25 cellular contexts compared by ENCODE assay signal in the genomic region with DNA sequence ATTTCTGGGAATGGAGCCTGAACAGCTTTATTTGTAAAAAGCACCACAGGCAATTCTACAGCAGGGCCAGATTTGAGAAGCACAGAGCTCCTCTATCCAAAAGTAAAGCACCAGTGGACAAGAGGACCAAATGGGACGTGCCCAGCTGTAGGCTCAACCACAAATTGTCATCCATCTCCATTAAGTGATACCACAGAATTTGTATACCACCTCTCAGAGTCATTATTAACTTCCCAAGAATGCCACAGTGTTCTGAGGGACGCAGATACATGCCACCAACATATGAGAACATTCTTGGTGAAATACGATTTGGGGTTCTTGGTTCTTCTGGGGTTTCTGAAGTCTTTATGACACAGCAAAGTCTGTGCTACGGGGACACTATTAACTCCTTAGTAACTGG.
DNase-seq lines count a peak whose midpoint lies in the region; ATAC-seq, FAIRE-seq and TF ChIP-seq lines count a peak whose summit lies in the region.
"Had no signal": no experiment of that assay in that cellular context is flagged by ENCODE, and none has a peak within 500 bp of the region (broad histone marks: within the 10 kb centered on the region; RNA-seq: fewer than 3 reads in every experiment).

No MANE protein-coding gene starts in this region.

- no peaks in the 10 kb centered on the region for H4K20me1 ChIP-seq in GM23248 (ENCODE audit: insufficient read depth)

- no peak overlapping the region for H3K4me2 ChIP-seq in GM23248 (ENCODE audit: unreplicated experiment)
- H3K4me2 ChIP-seq: A549 had no signal

- peaks cover 4% of the 10 kb centered on the region for H3K9me3 Mint-ChIP-seq in mesothelial cell of epicardium
- H3K9me3 Mint-ChIP-seq in stimulated activated memory B cell treated with anti-CD40 and anti-IgM and Interleukin-4, amounts not matched to agents 10 μg/mL and 1 μg/mL and 100 μg/mL, for 72 hours: no peaks in the 10 kb centered on the region
- H3K9me3 Mint-ChIP-seq: CD8-positive, alpha-beta T cell had no signal

- no peak overlapping the region for H3K4me3 ChIP-seq in GM23248
- H3K4me3 ChIP-seq in small intestine (ENCODE audit: low read depth in 1 of 2, low read length in 2 of 2): no peak overlapping the region
- H3K4me3 ChIP-seq: A549, MG63 had no signal

- H3K9me3 ChIP-seq in GM23248 (ENCODE audit: low read depth) (no peaks in the 10 kb centered on the region), small intestine (ENCODE audit: control insufficient read depth, low read depth) (peaks cover 1% of the 10 kb centered on the region)
- H3K9me3 ChIP-seq: A549, MG63 had no signal

- H3K27ac Mint-ChIP-seq in mesothelial cell of epicardium: peak overlapping the region; percentile 72
- no peak overlapping the region for H3K27ac Mint-ChIP-seq in stimulated activated memory B cell treated with anti-CD40 and anti-IgM and Interleukin-4, amounts not matched to agents 10 μg/mL and 1 μg/mL and 100 μg/mL, for 72 hours
- H3K27ac Mint-ChIP-seq: B cell; CD8-positive, alpha-beta T cell had no signal

- peaks cover 44% of the 10 kb centered on the region for H3K4me1 Mint-ChIP-seq in mesothelial cell of epicardium
- no peaks in the 10 kb centered on the region for H3K4me1 Mint-ChIP-seq in stimulated activated memory B cell treated with anti-CD40 and anti-IgM and Interleukin-4, amounts not matched to agents 10 μg/mL and 1 μg/mL and 100 μg/mL, for 72 hours
- H3K4me1 Mint-ChIP-seq: B cell had no signal

- in situ Hi-C loops in G401 (cut with HindIII; ENCODE audit: low sequenced_read_pairs) (no loop called here), GM23248 (cut with MboI) (no loop called here)

- ATAC-seq in stimulated activated memory B cell treated with anti-CD40 and anti-IgM and Interleukin-4, amounts not matched to agents 10 μg/mL and 1 μg/mL and 100 μg/mL, for 72 hours: peak; percentile 37
- no peak for ATAC-seq in HG02884 (IDR thresholded peaks at IDR 0.05; ENCODE audit: unreplicated experiment)
- ATAC-seq: A549; CD8-positive, alpha-beta T cell; Panc1 had no signal

- H3F3A ChIP-seq in GM23248 (ENCODE audit: insufficient read depth): no peaks in the 10 kb centered on the region

- no peaks in the 10 kb centered on the region for H3K4me1 ChIP-seq in GM23248 (ENCODE audit: insufficient read depth)
- no peaks in the 10 kb centered on the region for H3K4me1 ChIP-seq in small intestine (ENCODE audit: control insufficient read depth in 2 of 2, insufficient read depth in 1 of 2, low read depth in 1 of 2, low read length in 1 of 2)
- H3K4me1 ChIP-seq: A549 had no signal

- no peak for TF ChIP-seq CTCF in mesothelial cell of epicardium (IDR thresholded peaks at IDR 0.05; ENCODE audit: unreplicated experiment)

- no peak for FAIRE-seq in small intestine (lab: Jason Lieb, UNC)
- FAIRE-seq: A549 had no signal

- no peaks in the 10 kb centered on the region for H3K79me2 ChIP-seq in GM23248 (ENCODE audit: insufficient read depth)

- H3K36me3 Mint-ChIP-seq in mesothelial cell of epicardium: peaks cover 4% of the 10 kb centered on the region
- H3K36me3 Mint-ChIP-seq in stimulated activated memory B cell treated with anti-CD40 and anti-IgM and Interleukin-4, amounts not matched to agents 10 μg/mL and 1 μg/mL and 100 μg/mL, for 72 hours: no peaks in the 10 kb centered on the region
- H3K36me3 Mint-ChIP-seq: CD8-positive, alpha-beta T cell had no signal

- no peak overlapping the region for H3K27ac ChIP-seq in GM23248
- no peak overlapping the region for H3K27ac ChIP-seq in small intestine (ENCODE audit: low read depth in 1 of 2, low read length in 1 of 2)
- H3K27ac ChIP-seq: A549, C4-2B had no signal

- H3K9me2 ChIP-seq in GM23248 (ENCODE audit: insufficient read depth): no peaks in the 10 kb centered on the region

- peak; percentile 30 for DNase-seq in G401 (ENCODE audit: low spot score)
- DNase-seq in RPMI7951 (ENCODE audit: low read depth): peak; percentile 23
- no peak for DNase-seq in mesothelial cell of epicardium (ENCODE audit: low spot score in 2 of 2, unreplicated experiment in 2 of 2)
- no peak for DNase-seq in GM23248
- DNase-seq in small intestine: no peak
- DNase-seq: CD8-positive, alpha-beta T cell; DMS 273 treated with DMSO at 0.1 percent for 48 hours; DMS79; EL; GF-D8; GOT3; HCEC 1CT; IMR-90; KG1; MG63; NCI-H2029; NCI-H446; NCI-H526 treated with DMSO at 0.1 percent for 48 hours; SHP77 treated with DMSO at 0.1 percent for 48 hours had no signal

- no peaks in the 10 kb centered on the region for H3K27me3 Mint-ChIP-seq in mesothelial cell of epicardium (ENCODE audit: low read depth)
- no peaks in the 10 kb centered on the region for H3K27me3 Mint-ChIP-seq in stimulated activated memory B cell treated with anti-CD40 and anti-IgM and Interleukin-4, amounts not matched to agents 10 μg/mL and 1 μg/mL and 100 μg/mL, for 72 hours
- H3K27me3 Mint-ChIP-seq: B cell had no signal

- H3K36me3 ChIP-seq in GM23248 (ENCODE audit: low read depth) (no peaks in the 10 kb centered on the region), small intestine (ENCODE audit: control insufficient read depth in 2 of 2, insufficient read depth in 2 of 2, low read length in 2 of 2) (no peaks in the 10 kb centered on the region)
- H3K36me3 ChIP-seq: MG63 had no signal

- no peak overlapping the region for H3K9ac ChIP-seq in GM23248

- no peak overlapping the region for H3K4me3 Mint-ChIP-seq in mesothelial cell of epicardium
- no peak overlapping the region for H3K4me3 Mint-ChIP-seq in stimulated activated memory B cell treated with anti-CD40 and anti-IgM and Interleukin-4, amounts not matched to agents 10 μg/mL and 1 μg/mL and 100 μg/mL, for 72 hours
- H3K4me3 Mint-ChIP-seq: B cell; CD8-positive, alpha-beta T cell had no signal

- no peaks in the 10 kb centered on the region for H3K27me3 ChIP-seq in GM23248 (replicated peaks; ENCODE audit: insufficient read depth)
- H3K27me3 ChIP-seq in small intestine (ENCODE audit: control insufficient read depth in 2 of 2, insufficient read depth in 2 of 2, low read length in 2 of 2): no peaks in the 10 kb centered on the region
- H3K27me3 ChIP-seq: MG63 had no signal

- no peak overlapping the region for H2AFZ ChIP-seq in GM23248

- WGBS in GM23248 (ENCODE audit: low coverage in 1 of 2, low lambda C conversion rate in 2 of 2, missing lambda C conversion rate in 2 of 2), 2 experiments: 4 to 7% methylated on average over 4 of the region's 4 CpGs
- 56 to 71% (median 69%) methylated on average over 4 of the region's 4 CpGs for WGBS in small intestine, 3 donors

Comparison
In these comparisons a context has a peak if more than half of its experiments do, and no peak if none do; other contexts are left out.
1. DNase-seq: peak in G401 (single experiment) and RPMI7951 (single experiment); none in mesothelial cell of epicardium (0 of 2), GM23248 (single experiment) and small intestine (single experiment).